Comparison of ENCODE assay signal across 16 cellular contexts in genomic region chr22:49738006-49738405, GRCh38.
A peak's percentile ranks its signal among the peaks of the same experiment; 100 is the strongest.
DNase-seq lines count a peak whose midpoint lies in the region; ATAC-seq and TF ChIP-seq lines count a peak whose summit lies in the region.
"Had no signal": no experiment of that assay in that cellular context is flagged by ENCODE, and none has a peak within 500 bp of the region (broad histone marks: within the 10 kb centered on the region; RNA-seq: fewer than 3 reads in every experiment).

No MANE protein-coding gene starts in this region.

- H3K27ac ChIP-seq in Peyer's patch = no peak overlapping the region
- no peak overlapping the region for H3K27ac ChIP-seq in stomach
- H3K27ac ChIP-seq: 22Rv1 had no signal

- CTCF ChIA-PET in activated CD4-positive, alpha-beta memory T cell treated with anti-CD3 and anti-CD28 coated beads, Interleukin-2, amount 10 ng/mL, durations not matched to agents 7 days and 5 days (lab: Charles Lee) = no interaction called here
- CTCF ChIA-PET in activated CD4-positive, alpha-beta memory T cell treated with anti-CD3 and anti-CD28 coated beads for 36 hours (lab: Charles Lee) = no interaction called here

- H3K27ac Mint-ChIP-seq in activated CD4-positive, alpha-beta memory T cell treated with anti-CD3 and anti-CD28 coated beads, Interleukin-2, amount 10 ng/mL, durations not matched to agents 7 days and 5 days = no peak overlapping the region
- H3K27ac Mint-ChIP-seq in activated CD4-positive, alpha-beta memory T cell treated with anti-CD3 and anti-CD28 coated beads for 36 hours = no peak overlapping the region
- H3K27ac Mint-ChIP-seq: CD14-positive monocyte; CD8-positive, alpha-beta T cell had no signal

- DNase-seq in activated CD4-positive, alpha-beta memory T cell treated with anti-CD3 and anti-CD28 coated beads, Interleukin-2, amount 10 ng/mL, durations not matched to agents 7 days and 5 days = peak; percentile 8
- no peak for DNase-seq in activated CD4-positive, alpha-beta memory T cell treated with anti-CD3 and anti-CD28 coated beads for 36 hours
- DNase-seq in Peyer's patch (peak in 2 of 3 donors; percentile 3 to 40), islet precursor cell (peak; percentile 20), stomach (peak; percentile 13)
- DNase-seq: CD8-positive, alpha-beta T cell; COR-L47; DMS153; DMS79 treated with DMSO at 0.1 percent for 48 hours; EL; GOT3; H9 had no signal

- ATAC-seq in HG03025 (IDR thresholded peaks at IDR 0.05; ENCODE audit: low FRiP score, unreplicated experiment) (no peak), HG03439 (IDR thresholded peaks at IDR 0.05; ENCODE audit: unreplicated experiment) (no peak)
- ATAC-seq: CD8-positive, alpha-beta T cell had no signal

- POLR2A ChIA-PET in activated CD4-positive, alpha-beta memory T cell treated with anti-CD3 and anti-CD28 coated beads, Interleukin-2, amount 10 ng/mL, durations not matched to agents 7 days and 5 days (lab: Charles Lee) = no interaction called here
- POLR2A ChIA-PET in activated CD4-positive, alpha-beta memory T cell treated with anti-CD3 and anti-CD28 coated beads for 36 hours (lab: Charles Lee) = no interaction called here

- peaks cover 33% of the 10 kb centered on the region for H3K27me3 Mint-ChIP-seq in activated CD4-positive, alpha-beta memory T cell treated with anti-CD3 and anti-CD28 coated beads, Interleukin-2, amount 10 ng/mL, durations not matched to agents 7 days and 5 days
- H3K27me3 Mint-ChIP-seq in activated CD4-positive, alpha-beta memory T cell treated with anti-CD3 and anti-CD28 coated beads for 36 hours = peaks cover 34% of the 10 kb centered on the region

- no peaks in the 10 kb centered on the region for H3K36me3 Mint-ChIP-seq in activated CD4-positive, alpha-beta memory T cell treated with anti-CD3 and anti-CD28 coated beads, Interleukin-2, amount 10 ng/mL, durations not matched to agents 7 days and 5 days (ENCODE audit: low read depth)
- no peaks in the 10 kb centered on the region for H3K36me3 Mint-ChIP-seq in activated CD4-positive, alpha-beta memory T cell treated with anti-CD3 and anti-CD28 coated beads for 36 hours
- H3K36me3 Mint-ChIP-seq: CD14-positive monocyte; CD8-positive, alpha-beta T cell had no signal

- TF ChIP-seq POLR2A in Peyer's patch (IDR thresholded peaks at IDR 0.05) (no peak), stomach (IDR thresholded peaks at IDR 0.05) (no peak)

- peaks cover 13% of the 10 kb centered on the region for H3K9me3 Mint-ChIP-seq in activated CD4-positive, alpha-beta memory T cell treated with anti-CD3 and anti-CD28 coated beads, Interleukin-2, amount 10 ng/mL, durations not matched to agents 7 days and 5 days
- H3K9me3 Mint-ChIP-seq in activated CD4-positive, alpha-beta memory T cell treated with anti-CD3 and anti-CD28 coated beads for 36 hours = peaks cover 6% of the 10 kb centered on the region
- H3K9me3 Mint-ChIP-seq: CD8-positive, alpha-beta T cell had no signal

- intact Hi-C loops in activated CD4-positive, alpha-beta memory T cell treated with anti-CD3 and anti-CD28 coated beads for 36 hours (cut with micrococcal nuclease) = no loop called here
- intact Hi-C loops in stomach (cut with DNase I; ENCODE audit: low total_unique reads) = no loop called here

- 85 to 93% (median 92%) methylated on average over 12 of the region's 12 CpGs for WGBS in stomach, 5 donors

- H3K27me3 ChIP-seq in Peyer's patch (no peaks in the 10 kb centered on the region), stomach (peaks cover 0 to 59% (median 10%) of the 10 kb centered on the region in 3 donors)

- TF ChIP-seq CTCF in Peyer's patch (IDR thresholded peaks at IDR 0.05) (no peak), stomach (IDR thresholded peaks at IDR 0.05) (no peak)

- H3K4me3 Mint-ChIP-seq in activated CD4-positive, alpha-beta memory T cell treated with anti-CD3 and anti-CD28 coated beads, Interleukin-2, amount 10 ng/mL, durations not matched to agents 7 days and 5 days = no peak overlapping the region
- H3K4me3 Mint-ChIP-seq in activated CD4-positive, alpha-beta memory T cell treated with anti-CD3 and anti-CD28 coated beads for 36 hours = no peak overlapping the region
- H3K4me3 Mint-ChIP-seq: CD14-positive monocyte; CD8-positive, alpha-beta T cell; H9 had no signal

- H3K4me3 ChIP-seq in Peyer's patch = no peak overlapping the region
- H3K4me3 ChIP-seq in stomach = no peak overlapping the region

- H3K36me3 ChIP-seq in Peyer's patch (no peaks in the 10 kb centered on the region), stomach (no peaks in the 10 kb centered on the region)

- H3K4me1 Mint-ChIP-seq in activated CD4-positive, alpha-beta memory T cell treated with anti-CD3 and anti-CD28 coated beads, Interleukin-2, amount 10 ng/mL, durations not matched to agents 7 days and 5 days = peaks cover 2% of the 10 kb centered on the region
- peaks cover 7% of the 10 kb centered on the region for H3K4me1 Mint-ChIP-seq in activated CD4-positive, alpha-beta memory T cell treated with anti-CD3 and anti-CD28 coated beads for 36 hours (ENCODE audit: low read depth)
- H3K4me1 Mint-ChIP-seq: CD14-positive monocyte had no signal

- no peak for TF ChIP-seq EP300 in stomach (IDR thresholded peaks at IDR 0.05)

- no peaks in the 10 kb centered on the region for H3K9me3 ChIP-seq in Peyer's patch
- H3K9me3 ChIP-seq in stomach = peaks cover 0 to 12% (median 7%) of the 10 kb centered on the region in 4 donors

- H3K4me1 ChIP-seq in Peyer's patch (no peaks in the 10 kb centered on the region), stomach (no peaks in the 10 kb centered on the region)
